In the genomic region with DNA sequence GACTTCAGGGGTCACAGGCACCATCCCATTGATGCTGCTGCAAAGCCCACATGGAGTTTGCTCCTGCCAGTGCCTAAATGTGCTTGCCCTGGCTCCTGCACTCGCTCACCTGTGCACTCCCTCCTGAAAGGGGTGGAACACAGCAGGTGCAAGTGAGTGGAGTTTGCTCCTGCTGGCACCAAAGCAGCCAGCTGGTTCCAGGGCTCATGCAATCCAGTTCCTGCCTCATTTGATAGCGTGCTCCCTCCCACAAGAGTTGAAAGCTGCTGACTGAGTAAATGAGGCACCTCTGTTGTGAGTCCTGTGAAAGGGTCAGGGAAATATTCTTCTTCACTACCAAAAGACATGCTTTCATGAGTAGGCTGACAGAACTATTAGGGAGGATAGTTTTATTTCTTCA, we compare ENCODE assay signal across 16 cellular contexts. TPM values are rescaled to one million over a fixed set of nuclear protein-coding genes. Genes with fewer than 3 reads are reported as not detected.
DNase-seq lines count a peak whose midpoint lies in the region; ATAC-seq and TF ChIP-seq lines count a peak whose summit lies in the region.
"Had no signal": no experiment of that assay in that cellular context is flagged by ENCODE, and none has a peak within 500 bp of the region (broad histone marks: within the 10 kb centered on the region; RNA-seq: fewer than 3 reads in every experiment).

No MANE protein-coding gene starts in this region.

- TF ChIP-seq CTCF in right lobe of liver (IDR thresholded peaks at IDR 0.05) (no peak), upper lobe of left lung (IDR thresholded peaks at IDR 0.05) (no peak)

- H3K9me3 ChIP-seq in right lobe of liver (no peaks in the 10 kb centered on the region), upper lobe of left lung (no peaks in the 10 kb centered on the region)
- H3K9me3 ChIP-seq: tibial nerve had no signal

- intact Hi-C loops in right lobe of liver (cut with DNase I) = no loop called here

- H3K4me3 ChIP-seq in right lobe of liver = no peak overlapping the region
- no peak overlapping the region for H3K4me3 ChIP-seq in upper lobe of left lung
- H3K4me3 ChIP-seq: tibial nerve had no signal

- no peaks in the 10 kb centered on the region for H3K27me3 ChIP-seq in right lobe of liver
- H3K27me3 ChIP-seq in upper lobe of left lung = no peaks in the 10 kb centered on the region
- H3K27me3 ChIP-seq: tibial nerve had no signal

- TF ChIP-seq EP300 in upper lobe of left lung (IDR thresholded peaks at IDR 0.05) = no peak

- H3K27ac ChIP-seq in right lobe of liver (no peak overlapping the region), upper lobe of left lung (no peak overlapping the region)
- H3K27ac ChIP-seq: KMS-11, parathyroid adenoma, tibial nerve had no signal

- H3K4me1 ChIP-seq in right lobe of liver (peaks cover 0 to 5% (median 2%) of the 10 kb centered on the region in 4 donors), upper lobe of left lung (peaks cover 0 to 3% (median 2%) of the 10 kb centered on the region in 4 donors)
- H3K4me1 ChIP-seq: parathyroid adenoma had no signal

- 10% methylated on average over 2 of the region's 2 CpGs for WGBS in right lobe of liver (ENCODE audit: insufficient coverage, low coverage, low lambda C conversion rate, missing lambda C conversion rate)
- 81 to 88% methylated on average over 2 of the region's 2 CpGs for WGBS in upper lobe of left lung, 2 donors

- H3K36me3 ChIP-seq in right lobe of liver (no peaks in the 10 kb centered on the region), upper lobe of left lung (no peaks in the 10 kb centered on the region)
- H3K36me3 ChIP-seq: tibial nerve had no signal

- ATAC-seq in right lobe of liver (peak; percentile 89 to 100 (median 99)), GM19328 (IDR thresholded peaks at IDR 0.05; ENCODE audit: unreplicated experiment) (no peak), upper lobe of left lung (ENCODE audit: low FRiP score in 2 of 2) (no peak)
- ATAC-seq: stimulated activated naive CD8-positive, alpha-beta T cell treated with anti-CD3 and anti-CD28 coated beads, Interleukin-15, Interleukin-2, amounts not matched to agents 100 U/mL and 50 U/mL, for 24 hours had no signal

- DNase-seq in DMS53 treated with DMSO at 0.1 percent for 48 hours (lab: John Stamatoyannopoulos, UW; ENCODE audit: unreplicated experiment) = peak; percentile 49
- DNase-seq in NCI-H1417 (lab: John Stamatoyannopoulos, UW) = peak; percentile 55 to 85 (median 80)
- peak; percentile 91 for DNase-seq in NCI-H510A treated with DMSO at 0.1 percent for 48 hours (lab: John Stamatoyannopoulos, UW)
- DNase-seq in right lobe of liver = peak; percentile 59 to 89 (median 84)
- DNase-seq in HuH-7 (ENCODE audit: low spot score) = no peak
- DNase-seq in T-helper 9 cell = no peak
- DNase-seq in upper lobe of left lung = no peak
- DNase-seq: CD4-positive, alpha-beta T cell; naive B cell; NCI-H1436; NK-92 treated with Interleukin-12 subunit alpha and Interleukin-12 subunit beta, amount 100 ng/mL, for 24 hours; stimulated activated naive CD8-positive, alpha-beta T cell treated with anti-CD3 and anti-CD28 coated beads, Interleukin-15, Interleukin-2, amounts not matched to agents 100 U/mL and 50 U/mL, for 24 hours had no signal

- TF ChIP-seq POLR2A in right lobe of liver (IDR thresholded peaks at IDR 0.05) (no peak), upper lobe of left lung (IDR thresholded peaks at IDR 0.05) (no peak)

RNA-seq across cellular contexts. Expression of a gene that starts 30.5 kb away (rescaled TPM):
- total RNA-seq in right lobe of liver (10 to 100 TPM in 3 of 6 experiments, 1 to 10 TPM in 1, under 1 TPM in 2; 0.31 to 32.8 (median 12.9) TPM), upper lobe of left lung (10 to 100 TPM in 3 of 6 donors, 1 to 10 TPM in 3; 3.7 to 35.6 (median 12.2) TPM)

Comparison
In these comparisons a context has a peak if more than half of its experiments do, and no peak if none do; other contexts are left out.
1. DNase-seq: peak in DMS53 treated with DMSO at 0.1 percent for 48 hours (single experiment), NCI-H1417 (3 of 3), NCI-H510A treated with DMSO at 0.1 percent for 48 hours (single experiment) and right lobe of liver (3 of 3); none in HuH-7 (single experiment), T-helper 9 cell (single experiment) and upper lobe of left lung (0 of 2).
2. ATAC-seq: peak in right lobe of liver (4 of 4); none in GM19328 (single experiment) and upper lobe of left lung (0 of 2).